ENCODE assay signal across 13 cellular contexts in the genomic region with DNA sequence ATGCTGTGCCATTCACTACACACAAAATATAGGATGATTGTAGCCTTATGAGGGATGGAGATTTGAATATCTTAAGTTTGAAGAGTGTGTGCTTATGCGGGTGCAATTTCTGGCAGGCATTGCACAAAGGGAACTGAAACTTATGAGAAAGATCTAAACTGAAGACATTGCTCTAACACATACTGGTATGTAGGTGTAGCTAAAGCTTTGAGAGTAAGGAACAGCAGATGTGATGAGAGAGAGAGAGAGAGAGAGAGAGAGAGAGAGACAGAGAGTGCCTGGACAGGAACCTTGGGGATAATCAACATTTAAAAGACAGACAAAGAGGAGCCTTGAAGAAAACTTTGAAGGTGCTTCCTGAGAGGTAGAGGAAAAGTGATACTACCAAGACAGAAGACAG.
DNase-seq lines count a peak whose midpoint lies in the region; ATAC-seq and TF ChIP-seq lines count a peak whose summit lies in the region.
"Had no signal": no experiment of that assay in that cellular context is flagged by ENCODE, and none has a peak within 500 bp of the region (broad histone marks: within the 10 kb centered on the region; RNA-seq: fewer than 3 reads in every experiment).

No MANE protein-coding gene starts in this region.

- no peaks in the 10 kb centered on the region for H3K27me3 ChIP-seq in left ventricle myocardium inferior (ENCODE audit: low read depth)
- no peaks in the 10 kb centered on the region for H3K27me3 ChIP-seq in right atrium auricular region

- POLR2A ChIA-PET in HEK293 (lab: Yijun Ruan, JAX): no interaction called here

- no peaks in the 10 kb centered on the region for H3K27me3 Mint-ChIP-seq in T-helper 17 cell

- H3K4me1 ChIP-seq in left ventricle myocardium inferior: peaks cover 18% of the 10 kb centered on the region
- H3K4me1 ChIP-seq in right atrium auricular region: no peaks in the 10 kb centered on the region
- H3K4me1 ChIP-seq in HEK293 (ENCODE audit: control insufficient read depth, insufficient read depth, low read length): no peaks in the 10 kb centered on the region

- H3K4me1 Mint-ChIP-seq in T-helper 17 cell: peaks cover 2% of the 10 kb centered on the region

- DNase-seq in left ventricle myocardium inferior (no peak), right atrium auricular region (ENCODE audit: low spot score) (no peak), T-helper 17 cell (no peak), OCI-M2 (lab: John Stamatoyannopoulos, UW; ENCODE audit: unreplicated experiment) (no peak), NCI-H82 treated with DMSO at 0.1 percent for 48 hours (lab: John Stamatoyannopoulos, UW; ENCODE audit: unreplicated experiment) (no peak)
- DNase-seq: activated T-cell treated with anti-CD3 and anti-CD28 coated beads, Interleukin-2, amount 50 U/mL, for 1 hour; caudate nucleus; mesenchymal stem cell; NCI-H2171; stimulated activated CD8-positive, alpha-beta memory T cell treated with anti-CD3 and anti-CD28 coated beads, Interleukin-4, amount 100 ng/mL, for 48 hours had no signal

- no peak for TF ChIP-seq CTCF in left ventricle myocardium inferior (IDR thresholded peaks at IDR 0.05; ENCODE audit: borderline replicate concordance)
- no peak for TF ChIP-seq CTCF in right atrium auricular region (IDR thresholded peaks at IDR 0.05)
- TF ChIP-seq CTCF in HEK293 (tag by site-specific recombination; IDR thresholded peaks at IDR 0.05): no peak

- CTCF ChIA-PET in HEK293 (lab: Yijun Ruan, JAX): no interaction called here

- no peaks in the 10 kb centered on the region for H3K36me3 ChIP-seq in left ventricle myocardium inferior
- H3K36me3 ChIP-seq in right atrium auricular region: no peaks in the 10 kb centered on the region
- H3K36me3 ChIP-seq in HEK293 (ENCODE audit: control insufficient read depth in 2 of 2, insufficient read depth in 1 of 2, low read length in 2 of 2): no peaks in the 10 kb centered on the region

- ATAC-seq in HG03378 (IDR thresholded peaks at IDR 0.05; ENCODE audit: unreplicated experiment): peak; percentile 100
- ATAC-seq in SK-N-SH treated with all-trans-retinoic acid at 6 μM for 48 hours: no peak
- no peak for ATAC-seq in T-helper 17 cell

- H3K4me3 ChIP-seq in left ventricle myocardium inferior (no peak overlapping the region), right atrium auricular region (no peak overlapping the region), HEK293 (ENCODE audit: low read depth, low read length) (no peak overlapping the region)

- H3K36me3 Mint-ChIP-seq in T-helper 17 cell (ENCODE audit: low read depth): no peaks in the 10 kb centered on the region

- no peak overlapping the region for H3K4me3 Mint-ChIP-seq in T-helper 17 cell

- H3K9me3 ChIP-seq in left ventricle myocardium inferior (replicated peaks): no peaks in the 10 kb centered on the region
- H3K9me3 ChIP-seq in right atrium auricular region: no peaks in the 10 kb centered on the region
- H3K9me3 ChIP-seq in HEK293 (ENCODE audit: control insufficient read depth, insufficient read depth, low read depth, low read length): no peaks in the 10 kb centered on the region
- H3K9me3 ChIP-seq in T-helper 17 cell (ENCODE audit: control insufficient read depth, low read length, poor library complexity, severe bottlenecking): no peaks in the 10 kb centered on the region

- H3K27ac Mint-ChIP-seq in T-helper 17 cell: no peak overlapping the region

- peak overlapping the region; percentile 73 for H3K27ac ChIP-seq in left ventricle myocardium inferior (replicated peaks)
- peak overlapping the region in 1 of 2 donors; percentile 38 for H3K27ac ChIP-seq in right atrium auricular region
- H3K27ac ChIP-seq in HEK293 (ENCODE audit: extremely low read depth, low read depth, low read length): no peak overlapping the region

- intact Hi-C loops in left ventricle myocardium inferior (cut with micrococcal nuclease): no loop called here

TF ChIP-seq in HEK293, 187 proteins besides CTCF, POLR2A, EP300 and RAD21:
- TF ChIP-seq ZEB2 (tag by site-specific recombination; IDR thresholded peaks at IDR 0.05) (no peak), ZNF596 (tag by site-specific recombination; IDR thresholded peaks at IDR 0.05) (peak; percentile 67)

TF ChIP-seq in SK-N-SH treated with all-trans-retinoic acid at 6 μM for 48 hours, 23 proteins besides CTCF, POLR2A, EP300 and RAD21:
- no peak for TF ChIP-seq SNAI2 (CRISPR knock-in tag; IDR thresholded peaks at IDR 0.05)
- TF ChIP-seq, protein P1, sequence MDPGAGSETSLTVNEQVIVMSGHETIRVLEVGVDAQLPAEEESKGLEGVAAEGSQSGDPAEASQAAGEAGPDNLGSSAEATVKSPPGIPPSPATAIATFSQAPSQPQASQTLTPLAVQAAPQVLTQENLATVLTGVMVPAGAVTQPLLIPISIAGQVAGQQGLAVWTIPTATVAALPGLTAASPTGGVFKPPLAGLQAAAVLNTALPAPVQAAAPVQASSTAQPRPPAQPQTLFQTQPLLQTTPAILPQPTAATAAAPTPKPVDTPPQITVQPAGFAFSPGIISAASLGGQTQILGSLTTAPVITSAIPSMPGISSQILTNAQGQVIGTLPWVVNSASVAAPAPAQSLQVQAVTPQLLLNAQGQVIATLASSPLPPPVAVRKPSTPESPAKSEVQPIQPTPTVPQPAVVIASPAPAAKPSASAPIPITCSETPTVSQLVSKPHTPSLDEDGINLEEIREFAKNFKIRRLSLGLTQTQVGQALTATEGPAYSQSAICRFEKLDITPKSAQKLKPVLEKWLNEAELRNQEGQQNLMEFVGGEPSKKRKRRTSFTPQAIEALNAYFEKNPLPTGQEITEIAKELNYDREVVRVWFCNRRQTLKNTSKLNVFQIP (CRISPR knock-in tag; IDR thresholded peaks at IDR 0.05; ENCODE audit: borderline replicate concordance, low read depth): no peak
